In genomic region chr20:49518576-49518975, GRCh38 we compare ENCODE assay signal across 22 cellular contexts. TPM values are rescaled to one million over a fixed set of nuclear protein-coding genes. Genes with fewer than 3 reads are reported as not detected.
"Had no signal": no experiment of that assay in that cellular context is flagged by ENCODE, and none has a peak within 500 bp of the region (broad histone marks: within the 10 kb centered on the region; RNA-seq: fewer than 3 reads in every experiment).

No MANE protein-coding gene starts in this region.

- H3K9me3 ChIP-seq: mucosa of descending colon, neutrophil, stomach, tibial nerve, upper lobe of right lung had no signal

- H3K4me3 Mint-ChIP-seq: endodermal cell, nephron progenitor cell had no signal

- DNase-seq: cerebellar nuclear complex; dermis blood vessel endothelial cell; endodermal cell; erythroblast; foreskin melanocyte; head of caudate nucleus; hippocampal formation; mammary epithelial cell; mucosa of descending colon; nephron progenitor cell; stimulated activated CD4-positive, alpha-beta T cell treated with anti-CD3 and anti-CD28 coated beads, Interleukin-2, amount 100 ng/mL, for 24 hours; stimulated activated CD4-positive, alpha-beta T cell treated with anti-CD3 and anti-CD28 coated beads, Interleukin-4, amount 100 ng/mL, for 4 hours; stimulated activated naive CD4-positive, alpha-beta T cell; stomach; upper lobe of right lung had no signal

- H3K27me3 ChIP-seq: cardiac muscle cell, stomach, tibial nerve, upper lobe of right lung had no signal

- H3K27ac Mint-ChIP-seq: endodermal cell, nephron progenitor cell had no signal

- ATAC-seq: left lobe of liver, mucosa of descending colon, sciatic nerve, upper lobe of right lung had no signal

- H3K4me3 ChIP-seq: cardiac muscle cell, mucosa of descending colon, skin epidermis, stomach, tibial nerve, upper lobe of right lung had no signal

- H3K36me3 ChIP-seq: cardiac muscle cell, neutrophil, tibial nerve, upper lobe of right lung had no signal

- H3K27ac ChIP-seq: cardiac muscle cell, neutrophil, skin epidermis, stomach, tibial nerve, upper lobe of right lung had no signal

- H3K9me3 Mint-ChIP-seq: endodermal cell, nephron progenitor cell had no signal

- H3K4me1 ChIP-seq: tibial nerve, upper lobe of right lung had no signal

- H3K4me1 Mint-ChIP-seq: endodermal cell had no signal

RNA-seq across cellular contexts. Expression of gene KCNB1, which starts 36.1 kb away (rescaled TPM):
- total RNA-seq: dermis blood vessel endothelial cell, endothelial cell of umbilical vein had no signal
